1 cellular context compared by ENCODE assay signal in the genomic region with DNA sequence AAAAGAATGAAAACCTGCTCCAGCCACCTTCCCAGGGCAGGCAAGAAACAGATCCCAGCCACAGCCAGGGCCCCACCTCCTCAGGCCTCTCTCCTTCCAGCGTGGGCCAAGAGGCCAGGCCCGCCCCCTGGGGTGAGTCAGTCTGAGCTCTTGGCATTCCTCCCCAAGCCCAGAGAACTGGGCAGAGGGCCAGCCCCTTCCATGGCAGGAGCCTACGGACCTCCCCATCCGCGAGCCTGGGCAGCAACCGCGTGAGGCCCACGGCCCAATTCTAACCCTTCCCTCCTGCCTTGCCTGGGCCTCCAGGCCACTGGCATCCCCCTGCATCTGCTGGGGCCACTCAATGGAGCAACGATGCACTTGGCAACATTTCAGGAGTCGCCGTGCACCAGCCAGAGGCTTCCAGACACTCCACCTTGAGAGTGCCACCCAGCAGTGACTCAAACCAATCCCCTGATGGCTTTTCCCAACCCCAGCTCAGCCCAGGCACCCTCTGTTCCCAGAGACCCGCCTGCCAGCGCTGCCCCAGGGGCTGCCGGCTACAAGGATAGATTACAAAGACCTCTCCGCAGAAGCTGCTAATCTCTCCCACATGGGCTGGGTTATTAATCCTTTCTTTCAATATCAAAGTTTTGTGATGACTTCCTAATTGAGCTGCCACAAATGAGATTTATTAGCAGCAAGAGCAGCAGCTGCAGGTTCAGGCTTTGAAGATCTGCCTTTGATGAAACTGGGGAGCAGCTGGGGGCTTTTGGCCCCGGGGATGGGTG.
TF ChIP-seq lines count a peak whose summit lies in the region.

No MANE protein-coding gene starts in this region.

TF ChIP-seq in GM23338, 12 proteins besides CTCF, POLR2A, EP300 and RAD21 (continued from another document):
- TF ChIP-seq, protein P1, sequence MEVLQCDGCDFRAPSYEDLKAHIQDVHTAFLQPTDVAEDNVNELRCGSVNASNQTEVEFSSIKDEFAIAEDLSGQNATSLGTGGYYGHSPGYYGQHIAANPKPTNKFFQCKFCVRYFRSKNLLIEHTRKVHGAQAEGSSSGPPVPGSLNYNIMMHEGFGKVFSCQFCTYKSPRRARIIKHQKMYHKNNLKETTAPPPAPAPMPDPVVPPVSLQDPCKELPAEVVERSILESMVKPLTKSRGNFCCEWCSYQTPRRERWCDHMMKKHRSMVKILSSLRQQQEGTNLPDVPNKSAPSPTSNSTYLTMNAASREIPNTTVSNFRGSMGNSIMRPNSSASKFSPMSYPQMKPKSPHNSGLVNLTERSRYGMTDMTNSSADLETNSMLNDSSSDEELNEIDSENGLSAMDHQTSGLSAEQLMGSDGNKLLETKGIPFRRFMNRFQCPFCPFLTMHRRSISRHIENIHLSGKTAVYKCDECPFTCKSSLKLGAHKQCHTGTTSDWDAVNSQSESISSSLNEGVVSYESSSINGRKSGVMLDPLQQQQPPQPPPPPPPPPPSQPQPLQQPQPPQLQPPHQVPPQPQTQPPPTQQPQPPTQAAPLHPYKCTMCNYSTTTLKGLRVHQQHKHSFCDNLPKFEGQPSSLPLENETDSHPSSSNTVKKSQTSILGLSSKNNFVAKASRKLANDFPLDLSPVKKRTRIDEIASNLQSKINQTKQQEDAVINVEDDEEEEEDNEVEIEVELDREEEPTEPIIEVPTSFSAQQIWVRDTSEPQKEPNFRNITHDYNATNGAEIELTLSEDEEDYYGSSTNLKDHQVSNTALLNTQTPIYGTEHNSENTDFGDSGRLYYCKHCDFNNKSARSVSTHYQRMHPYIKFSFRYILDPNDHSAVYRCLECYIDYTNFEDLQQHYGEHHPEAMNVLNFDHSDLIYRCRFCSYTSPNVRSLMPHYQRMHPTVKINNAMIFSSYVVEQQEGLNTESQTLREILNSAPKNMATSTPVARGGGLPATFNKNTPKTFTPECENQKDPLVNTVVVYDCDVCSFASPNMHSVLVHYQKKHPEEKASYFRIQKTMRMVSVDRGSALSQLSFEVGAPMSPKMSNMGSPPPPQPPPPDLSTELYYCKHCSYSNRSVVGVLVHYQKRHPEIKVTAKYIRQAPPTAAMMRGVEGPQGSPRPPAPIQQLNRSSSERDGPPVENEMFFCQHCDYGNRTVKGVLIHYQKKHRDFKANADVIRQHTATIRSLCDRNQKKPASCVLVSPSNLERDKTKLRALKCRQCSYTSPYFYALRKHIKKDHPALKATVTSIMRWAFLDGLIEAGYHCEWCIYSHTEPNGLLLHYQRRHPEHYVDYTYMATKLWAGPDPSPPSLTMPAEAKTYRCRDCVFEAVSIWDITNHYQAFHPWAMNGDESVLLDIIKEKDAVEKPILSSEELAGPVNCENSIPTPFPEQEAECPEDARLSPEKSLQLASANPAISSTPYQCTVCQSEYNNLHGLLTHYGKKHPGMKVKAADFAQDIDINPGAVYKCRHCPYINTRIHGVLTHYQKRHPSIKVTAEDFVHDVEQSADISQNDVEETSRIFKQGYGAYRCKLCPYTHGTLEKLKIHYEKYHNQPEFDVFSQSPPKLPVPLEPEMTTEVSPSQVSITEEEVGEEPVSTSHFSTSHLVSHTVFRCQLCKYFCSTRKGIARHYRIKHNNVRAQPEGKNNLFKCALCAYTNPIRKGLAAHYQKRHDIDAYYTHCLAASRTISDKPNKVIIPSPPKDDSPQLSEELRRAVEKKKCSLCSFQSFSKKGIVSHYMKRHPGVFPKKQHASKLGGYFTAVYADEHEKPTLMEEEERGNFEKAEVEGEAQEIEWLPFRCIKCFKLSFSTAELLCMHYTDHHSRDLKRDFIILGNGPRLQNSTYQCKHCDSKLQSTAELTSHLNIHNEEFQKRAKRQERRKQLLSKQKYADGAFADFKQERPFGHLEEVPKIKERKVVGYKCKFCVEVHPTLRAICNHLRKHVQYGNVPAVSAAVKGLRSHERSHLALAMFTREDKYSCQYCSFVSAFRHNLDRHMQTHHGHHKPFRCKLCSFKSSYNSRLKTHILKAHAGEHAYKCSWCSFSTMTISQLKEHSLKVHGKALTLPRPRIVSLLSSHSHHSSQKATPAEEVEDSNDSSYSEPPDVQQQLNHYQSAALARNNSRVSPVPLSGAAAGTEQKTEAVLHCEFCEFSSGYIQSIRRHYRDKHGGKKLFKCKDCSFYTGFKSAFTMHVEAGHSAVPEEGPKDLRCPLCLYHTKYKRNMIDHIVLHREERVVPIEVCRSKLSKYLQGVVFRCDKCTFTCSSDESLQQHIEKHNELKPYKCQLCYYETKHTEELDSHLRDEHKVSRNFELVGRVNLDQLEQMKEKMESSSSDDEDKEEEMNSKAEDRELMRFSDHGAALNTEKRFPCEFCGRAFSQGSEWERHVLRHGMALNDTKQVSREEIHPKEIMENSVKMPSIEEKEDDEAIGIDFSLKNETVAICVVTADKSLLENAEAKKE (CRISPR knock-in tag; IDR thresholded peaks at IDR 0.05): no peak
- TF ChIP-seq STAT1 (IDR thresholded peaks at IDR 0.05; ENCODE audit: unreplicated experiment) (no peak), ZNF114 (CRISPR knock-in tag; IDR thresholded peaks at IDR 0.05) (no peak)
- TF ChIP-seq, protein P2, sequence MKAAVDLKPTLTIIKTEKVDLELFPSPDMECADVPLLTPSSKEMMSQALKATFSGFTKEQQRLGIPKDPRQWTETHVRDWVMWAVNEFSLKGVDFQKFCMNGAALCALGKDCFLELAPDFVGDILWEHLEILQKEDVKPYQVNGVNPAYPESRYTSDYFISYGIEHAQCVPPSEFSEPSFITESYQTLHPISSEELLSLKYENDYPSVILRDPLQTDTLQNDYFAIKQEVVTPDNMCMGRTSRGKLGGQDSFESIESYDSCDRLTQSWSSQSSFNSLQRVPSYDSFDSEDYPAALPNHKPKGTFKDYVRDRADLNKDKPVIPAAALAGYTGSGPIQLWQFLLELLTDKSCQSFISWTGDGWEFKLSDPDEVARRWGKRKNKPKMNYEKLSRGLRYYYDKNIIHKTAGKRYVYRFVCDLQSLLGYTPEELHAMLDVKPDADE (IDR thresholded peaks at IDR 0.05): no peak
